8 cellular contexts compared by ENCODE assay signal in genomic region chr20:32820000-32820697, GRCh38. TPM values are rescaled to one million over a fixed set of nuclear protein-coding genes. Genes with fewer than 3 reads are reported as not detected.
DNase-seq lines count a peak whose midpoint lies in the region; ATAC-seq and TF ChIP-seq lines count a peak whose summit lies in the region.

No MANE protein-coding gene starts in this region.

- H2BK5ac ChIP-seq in trophoblast cell (ENCODE audit: low read depth, low read length, poor library complexity), result peak overlapping the region; percentile 99

- in situ Hi-C loops in Caki2 (cut with HindIII; ENCODE audit: low pct_unique_long_range_greater_than_20kb, low sequenced_read_pairs), result no loop called here

- H2AFZ ChIP-seq in OCI-LY7 (ENCODE audit: low read length) (no peak overlapping the region), trophoblast cell (ENCODE audit: insufficient read depth, low read length, poor library complexity) (peak overlapping the region; percentile 83)

- peak overlapping the region; percentile 100 for H3K18ac ChIP-seq in trophoblast cell (ENCODE audit: low read length)

- no peak for TF ChIP-seq CTCF in OCI-LY7 (conservative IDR thresholded peaks at IDR 0.05; ENCODE audit: low read length)

- peaks cover 9% of the 10 kb centered on the region for H3K79me1 ChIP-seq in trophoblast cell (ENCODE audit: low read length)

- H3K23ac ChIP-seq in trophoblast cell (ENCODE audit: low read length), result no peak overlapping the region

- H3K14ac ChIP-seq in trophoblast cell (ENCODE audit: low read length), result peak overlapping the region; percentile 98

- H3K4me3 ChIP-seq in OCI-LY7 (ENCODE audit: low read depth, low read length, poor library complexity, severe bottlenecking) (peak overlapping the region; percentile 84), trophoblast cell (ENCODE audit: low read depth, low read length) (peak overlapping the region; percentile 98)

- H4K20me1 ChIP-seq in OCI-LY7 (ENCODE audit: insufficient read depth, low read length), result peaks cover 42% of the 10 kb centered on the region

- H4K12ac ChIP-seq in trophoblast cell (ENCODE audit: low read depth, low read length), result peak overlapping the region; percentile 76

- H3K4me1 ChIP-seq in OCI-LY7 (ENCODE audit: insufficient read depth, low read length, poor library complexity, severe bottlenecking) (peaks cover 30% of the 10 kb centered on the region), trophoblast cell (ENCODE audit: control insufficient read depth in 1 of 2, insufficient read depth in 2 of 2, low read length in 2 of 2) (peaks cover 6 to 7% of the 10 kb centered on the region in 2 experiments)

- no peak overlapping the region for H2BK12ac ChIP-seq in trophoblast cell (ENCODE audit: low read length)

- CTCF ChIA-PET in OCI-LY7 (lab: Charles Lee; ENCODE audit: unreplicated experiment), result no interaction called here

- H3K9ac ChIP-seq in trophoblast cell (ENCODE audit: low read length), result peak overlapping the region; percentile 97

- peak overlapping the region; percentile 98 for H4K8ac ChIP-seq in trophoblast cell (ENCODE audit: low read depth, low read length)

- no peaks in the 10 kb centered on the region for H3K9me2 ChIP-seq in OCI-LY7 (ENCODE audit: insufficient read depth, low read length)

- peak; percentile 66 for DNase-seq in Caki2 (ENCODE audit: low read depth)
- peak; percentile 90 for DNase-seq in OCI-LY7 (ENCODE audit: low spot score)
- DNase-seq in activated effector memory CD4-positive, alpha-beta T cell treated with anti-CD3 and anti-CD28 coated beads, Interleukin-2, amount 50 U/mL, for 16 hours, result peak; percentile 94
- DNase-seq in globus pallidus (ENCODE audit: low spot score), result peak; percentile 29
- DNase-seq in trophoblast cell, result peak; percentile 22 to 53
- DNase-seq in ureter (ENCODE audit: low spot score), result peak; percentile 82

- peak overlapping the region; percentile 99 for H4K91ac ChIP-seq in trophoblast cell (ENCODE audit: low read depth, low read length)

- no CpG with 5 or more reads among the region's 56 CpGs for WGBS in trophoblast cell (ENCODE audit: extremely low coverage, insufficient coverage, insufficient read length)

- peak overlapping the region; percentile 93 for H2BK120ac ChIP-seq in trophoblast cell (ENCODE audit: insufficient read depth, low read length, poor library complexity)

- H3K27me3 ChIP-seq in trophoblast cell (ENCODE audit: insufficient read depth, low read length), result no peaks in the 10 kb centered on the region

- peak; percentile 59 for ATAC-seq in GM19397 (IDR thresholded peaks at IDR 0.05; ENCODE audit: unreplicated experiment)
- peak; percentile 54 for ATAC-seq in HG03521 (IDR thresholded peaks at IDR 0.05; ENCODE audit: unreplicated experiment)

- intact Hi-C loops in OCI-LY7 (cut with micrococcal nuclease; ENCODE audit: unreplicated experiment), result no loop called here

- H2AK5ac ChIP-seq in trophoblast cell (ENCODE audit: low read length), result peak overlapping the region; percentile 93

- no TSS peak for BruUV-seq in OCI-LY7 (replicated peaks; lab: Mats Ljungman, UMichigan)

- H3K27ac ChIP-seq in OCI-LY7 (ENCODE audit: low read depth, low read length, poor library complexity, severe bottlenecking) (peak overlapping the region; percentile 67), trophoblast cell (ENCODE audit: low read depth, low read length) (peak overlapping the region; percentile 96)

- POLR2A ChIA-PET in OCI-LY7 (lab: Charles Lee), result interaction anchor here (0.6 to 1.2 kb wide), 7 partner anchors 15 to 1879 kb away, joined by 3 to 5 read pairs (median 3); no protein-coding TSS in a partner anchor

- H3K9me3 ChIP-seq in OCI-LY7 (ENCODE audit: low read length) (no peaks in the 10 kb centered on the region), trophoblast cell (ENCODE audit: insufficient read depth, low read depth, low read length) (no peaks in the 10 kb centered on the region)

- H3K36me3 ChIP-seq in OCI-LY7 (ENCODE audit: insufficient read depth, low read length) (peaks cover 37% of the 10 kb centered on the region), trophoblast cell (ENCODE audit: control insufficient read depth in 1 of 2, insufficient read depth in 2 of 2, low read length in 2 of 2) (no peaks in the 10 kb centered on the region)

- peak overlapping the region; percentile 47 for H3K4ac ChIP-seq in trophoblast cell (ENCODE audit: low read depth, low read length)

- H3K79me2 ChIP-seq in OCI-LY7 (ENCODE audit: insufficient read depth, low read depth, low read length) (peaks cover 51% of the 10 kb centered on the region), trophoblast cell (ENCODE audit: control insufficient read depth, insufficient read depth, low read length, poor library complexity) (peaks cover 27% of the 10 kb centered on the region)

- H3K4me2 ChIP-seq in OCI-LY7 (ENCODE audit: low read length), result peak overlapping the region; percentile 91
- H3K4me2 ChIP-seq in trophoblast cell (ENCODE audit: low read length), result peak overlapping the region; percentile 86

RNA-seq across cellular contexts. Expression of gene MAPRE1, which starts 0.4 kb away (rescaled TPM):
- 126 and 131 TPM in 2 replicates for total RNA-seq in Caki2 (2014; rRNA removed; shearing (Covaris generic); ENCODE audit: low replicate concordance)
- total RNA-seq in OCI-LY7 (2014; rRNA removed; shearing (Covaris generic)), result 106 and 116 TPM in 2 replicates
- total RNA-seq in OCI-LY7 (2022), result 172 and 179 TPM in 2 replicates
- 107 and 109 TPM in 2 replicates for polyA plus RNA-seq in trophoblast cell (2013)
- total RNA-seq in ureter, result 117 TPM

RNA-seq across cellular contexts. Expression of gene EFCAB8, which starts 38.6 kb away (rescaled TPM):
- total RNA-seq in Caki2 (2014; rRNA removed; shearing (Covaris generic); ENCODE audit: low replicate concordance), result not detected in 2 replicates
- total RNA-seq in OCI-LY7 (2014; rRNA removed; shearing (Covaris generic)), result 0.57 TPM in 1 of 2 replicates, not detected in the other
- total RNA-seq in OCI-LY7 (2022) (not detected in 2 replicates), ureter (1.0 TPM)
- 0.04 and 0.11 TPM in 2 replicates for polyA plus RNA-seq in trophoblast cell (2013)

RNA-seq across cellular contexts. Expression of gene DNMT3B, which starts 58.0 kb away (rescaled TPM):
- 52.7 and 54.1 TPM in 2 replicates for total RNA-seq in Caki2 (2014; rRNA removed; shearing (Covaris generic); ENCODE audit: low replicate concordance)
- total RNA-seq in OCI-LY7 (2014; rRNA removed; shearing (Covaris generic)), result 11.4 and 12.1 TPM in 2 replicates
- total RNA-seq in OCI-LY7 (2022), result 13.8 and 18.1 TPM in 2 replicates
- polyA plus RNA-seq in trophoblast cell (2013), result 35.7 and 37.2 TPM in 2 replicates
- 3.4 TPM for total RNA-seq in ureter

Comparison
In these comparisons a context has a peak if more than half of its experiments do, and no peak if none do; other contexts are left out.
1. Peak in every context shown above with its lines: DNase-seq, ATAC-seq, H3K4me3 ChIP-seq and H3K27ac ChIP-seq.
2. DNase-seq: peak in every context shown above with its lines; median percentile 94 in activated effector memory CD4-positive, alpha-beta T cell treated with anti-CD3 and anti-CD28 coated beads, Interleukin-2, amount 50 U/mL, for 16 hours; 90 in OCI-LY7; 82 in ureter; 66 in Caki2; 38 in trophoblast cell; 29 in globus pallidus.